In the genomic region with DNA sequence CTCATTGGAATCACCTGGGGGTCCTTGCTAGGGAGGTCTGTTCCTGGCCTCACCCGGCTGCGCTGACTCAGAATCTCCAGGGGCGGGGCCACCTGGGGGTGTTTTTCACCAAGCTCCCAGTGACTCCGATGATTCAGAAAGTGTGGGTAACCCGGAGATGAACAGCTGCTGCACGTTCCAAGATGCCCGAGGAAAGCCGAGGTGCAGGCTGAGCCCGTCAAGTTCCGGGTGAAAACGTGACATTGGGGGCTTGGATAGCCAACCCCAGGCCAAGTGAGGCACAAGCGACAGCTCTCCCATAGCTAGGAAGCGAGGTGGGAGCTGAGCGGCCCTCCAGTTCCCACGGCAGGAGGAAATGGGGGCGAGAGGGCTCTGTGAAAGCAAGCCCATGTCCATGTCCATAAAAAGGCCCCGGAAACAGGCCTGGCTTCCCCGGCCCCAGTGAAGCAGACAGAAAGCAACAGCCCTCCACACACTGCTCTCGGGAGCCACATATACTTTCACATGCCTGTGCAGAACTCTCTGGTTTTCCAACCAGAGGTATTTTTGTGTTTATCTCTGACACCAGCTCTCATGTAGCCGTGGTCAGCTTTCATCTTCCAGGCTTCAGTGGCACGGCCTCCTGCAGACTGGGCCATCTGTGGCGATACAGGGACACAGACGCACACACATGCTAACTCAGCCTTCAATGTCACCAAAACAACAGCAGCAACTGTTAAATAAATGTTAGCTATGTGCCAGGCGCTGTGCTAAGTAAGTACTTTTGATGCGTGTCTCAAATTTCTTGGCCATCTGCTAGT, we compare ENCODE assay signal across 10 cellular contexts.
DNase-seq lines count a peak whose midpoint lies in the region; FAIRE-seq and TF ChIP-seq lines count a peak whose summit lies in the region.
"Had no signal": no experiment of that assay in that cellular context is flagged by ENCODE, and none has a peak within 500 bp of the region (broad histone marks: within the 10 kb centered on the region; RNA-seq: fewer than 3 reads in every experiment).

No MANE protein-coding gene starts in this region.

- CTCF ChIA-PET in MCF 10A (lab: Yijun Ruan, JAX) = interaction anchor here (1.3 to 1.8 kb wide), 4 partner anchors 8 to 94 kb away, joined by 5 to 8 read pairs (median 6); no protein-coding TSS in a partner anchor

- H3K9me3 ChIP-seq in breast epithelium (no peaks in the 10 kb centered on the region), WERI-Rb-1 (ENCODE audit: severe bottlenecking) (no peaks in the 10 kb centered on the region)

- DNase-seq in MCF 10A (ENCODE audit: unreplicated experiment) (peak; percentile 86), breast epithelium (ENCODE audit: low spot score in 2 of 2) (no peak), WERI-Rb-1 (peak; percentile 38), glutamatergic neuron (peak; percentile 50), urothelium cell line (ENCODE audit: low spot score) (peak; percentile 29), SIG-M5 (lab: John Stamatoyannopoulos, UW) (no peak), superior temporal gyrus (ENCODE audit: extremely low spot score) (no peak)
- DNase-seq in activated CD8-positive, alpha-beta memory T cell treated with anti-CD3 and anti-CD28 coated beads for 24 hours = no peak
- DNase-seq: effector CD4-positive, alpha-beta T cell had no signal

- no peak for TF ChIP-seq POLR2A in breast epithelium (IDR thresholded peaks at IDR 0.05)

- H3K27me3 ChIP-seq in breast epithelium (no peaks in the 10 kb centered on the region), WERI-Rb-1 (ENCODE audit: insufficient read depth, low read depth, severe bottlenecking) (no peaks in the 10 kb centered on the region)

- H3K4me3 ChIP-seq in breast epithelium (no peak overlapping the region), WERI-Rb-1 (ENCODE audit: low read depth, low read length) (no peak overlapping the region)

- H3K36me3 ChIP-seq in breast epithelium (no peaks in the 10 kb centered on the region), WERI-Rb-1 (no peaks in the 10 kb centered on the region)

- H3K27ac ChIP-seq in breast epithelium (peak overlapping the region in 1 of 2 donors; percentile 0), WERI-Rb-1 (peak overlapping the region; percentile 67)

- H3K4me3 Mint-ChIP-seq in MCF 10A (ENCODE audit: unreplicated experiment) (peak overlapping the region; percentile 72), glutamatergic neuron (ENCODE audit: unreplicated experiment) (peak overlapping the region; percentile 25)

- TF ChIP-seq CTCF in MCF 10A (IDR thresholded peaks at IDR 0.05; ENCODE audit: unreplicated experiment) (no peak), breast epithelium (IDR thresholded peaks at IDR 0.05) (no peak), WERI-Rb-1 (IDR thresholded peaks at IDR 0.05; ENCODE audit: low read depth, low read length) (no peak), glutamatergic neuron (IDR thresholded peaks at IDR 0.05; ENCODE audit: partially characterized antibody, unreplicated experiment) (no peak)

- H3K4me1 Mint-ChIP-seq in MCF 10A (ENCODE audit: insufficient read depth, unreplicated experiment) (peaks cover 5% of the 10 kb centered on the region), glutamatergic neuron (ENCODE audit: low read depth, unreplicated experiment) (peaks cover 26% of the 10 kb centered on the region)
- H3K4me1 Mint-ChIP-seq: IgD-negative memory B cell had no signal

- H3K27me3 Mint-ChIP-seq in MCF 10A (ENCODE audit: insufficient read depth, unreplicated experiment) (no peaks in the 10 kb centered on the region), glutamatergic neuron (ENCODE audit: unreplicated experiment) (peaks cover 4% of the 10 kb centered on the region)
- H3K27me3 Mint-ChIP-seq: IgD-negative memory B cell had no signal

- H3K4me1 ChIP-seq in breast epithelium = no peaks in the 10 kb centered on the region

- peak overlapping the region; percentile 98 for H3K27ac Mint-ChIP-seq in MCF 10A (ENCODE audit: low read depth, unreplicated experiment)
- H3K27ac Mint-ChIP-seq in glutamatergic neuron (ENCODE audit: unreplicated experiment) = peak overlapping the region; percentile 92

- POLR2A ChIA-PET in MCF 10A (lab: Yijun Ruan, JAX) = interaction anchor here (0.6 to 7.2 kb wide), 14 partner anchors 10 to 1639 kb away, joined by 3 to 103 read pairs (median 10); a partner anchor contains a TSS

- FAIRE-seq in urothelium cell line (lab: Jason Lieb, UNC) = no peak

- H3K9me3 Mint-ChIP-seq in MCF 10A (ENCODE audit: unreplicated experiment) (no peaks in the 10 kb centered on the region), glutamatergic neuron (ENCODE audit: unreplicated experiment) (peaks cover 8% of the 10 kb centered on the region)
- H3K9me3 Mint-ChIP-seq: IgD-negative memory B cell had no signal

- TSS peak; percentile 47 for BruUV-seq in MCF 10A (replicated peaks; lab: Mats Ljungman, UMichigan)

- H3K36me3 Mint-ChIP-seq in MCF 10A (ENCODE audit: insufficient read depth, unreplicated experiment) (no peaks in the 10 kb centered on the region), glutamatergic neuron (ENCODE audit: unreplicated experiment) (no peaks in the 10 kb centered on the region)
- H3K36me3 Mint-ChIP-seq: IgD-negative memory B cell had no signal

- intact Hi-C loops in MCF 10A (cut with micrococcal nuclease) (no loop called here), breast epithelium (cut with DNase I; ENCODE audit: low total_unique reads) (no loop called here)

Comparison
In these comparisons a context has a peak if more than half of its experiments do, and no peak if none do; other contexts are left out.
1. DNase-seq: peak in MCF 10A (single experiment), WERI-Rb-1 (single experiment), glutamatergic neuron (single experiment) and urothelium cell line (single experiment); none in breast epithelium (0 of 2), SIG-M5 (single experiment), superior temporal gyrus (single experiment) and activated CD8-positive, alpha-beta memory T cell treated with anti-CD3 and anti-CD28 coated beads for 24 hours (single experiment).